Comparison of ENCODE assay signal across 8 cellular contexts in genomic region chr1:112395832-112396667, GRCh38. TPM values are rescaled to one million over a fixed set of nuclear protein-coding genes. Genes with fewer than 3 reads are reported as not detected.
A peak's percentile ranks its signal among the peaks of the same experiment; 100 is the strongest.
DNase-seq lines count a peak whose midpoint lies in the region; ATAC-seq and TF ChIP-seq lines count a peak whose summit lies in the region.

TSS of gene CTTNBP2NL (plus strand) at chr1:112396214. CDS start at chr1:112416166, 19,952 bp downstream.

- CTCF ChIA-PET in activated CD4-positive, alpha-beta T cell treated with anti-CD3 and anti-CD28 coated beads, Interleukin-2, amount 10 ng/mL, durations not matched to agents 7 days and 5 days (lab: Charles Lee), result interaction anchor here (1.4 kb wide), 1 partner anchor 319 kb away, joined by 4 read pairs; the partner anchor contains the start of gene PPM1J

- peak; percentile 94 for DNase-seq in AG10803 (ENCODE audit: low read depth)
- peak; percentile 97 for DNase-seq in NCI-H510A (lab: John Stamatoyannopoulos, UW)
- DNase-seq in activated CD4-positive, alpha-beta T cell treated with anti-CD3 and anti-CD28 coated beads, Interleukin-2, amount 10 ng/mL, durations not matched to agents 7 days and 5 days, result peak; percentile 86
- peak; percentile 97 for DNase-seq in dedifferentiated amniotic fluid mesenchymal stem cell (ENCODE audit: extremely low spot score)
- peak; percentile 97 for DNase-seq in left lobe of liver (ENCODE audit: low spot score)
- DNase-seq in stimulated activated CD4-positive, alpha-beta T cell treated with anti-CD3 and anti-CD28 coated beads, Interleukin-2, amount 100 ng/mL, for 24 hours, result peak; percentile 84 to 86

- peaks cover 16% of the 10 kb centered on the region for H3K27me3 Mint-ChIP-seq in activated CD4-positive, alpha-beta T cell treated with anti-CD3 and anti-CD28 coated beads, Interleukin-2, amount 10 ng/mL, durations not matched to agents 7 days and 5 days

- H3K4me1 Mint-ChIP-seq in activated CD4-positive, alpha-beta T cell treated with anti-CD3 and anti-CD28 coated beads, Interleukin-2, amount 10 ng/mL, durations not matched to agents 7 days and 5 days, result peaks cover 32% of the 10 kb centered on the region

- peak; percentile 48 for TF ChIP-seq POLR2A in GM19193 (IDR thresholded peaks at IDR 0.05; ENCODE audit: extremely low read depth, insufficient read depth, insufficient read length)

- peak; percentile 84 for ATAC-seq in HG03432 (IDR thresholded peaks at IDR 0.05; ENCODE audit: unreplicated experiment)
- peak; percentile 99 for ATAC-seq in left lobe of liver

- no peaks in the 10 kb centered on the region for H3K36me3 Mint-ChIP-seq in activated CD4-positive, alpha-beta T cell treated with anti-CD3 and anti-CD28 coated beads, Interleukin-2, amount 10 ng/mL, durations not matched to agents 7 days and 5 days (ENCODE audit: low read depth)

- no peaks in the 10 kb centered on the region for H3K9me3 Mint-ChIP-seq in activated CD4-positive, alpha-beta T cell treated with anti-CD3 and anti-CD28 coated beads, Interleukin-2, amount 10 ng/mL, durations not matched to agents 7 days and 5 days

- no peak for TF ChIP-seq CTCF in AG10803 (conservative IDR thresholded peaks at IDR 0.05; ENCODE audit: low read length)

- H3K27ac Mint-ChIP-seq in activated CD4-positive, alpha-beta T cell treated with anti-CD3 and anti-CD28 coated beads, Interleukin-2, amount 10 ng/mL, durations not matched to agents 7 days and 5 days, result peak within 1 kb of the TSS; percentile 60

- H3K4me3 ChIP-seq in AG10803 (ENCODE audit: low read length), result peak within 1 kb of the TSS; percentile 99

- H3K4me3 Mint-ChIP-seq in activated CD4-positive, alpha-beta T cell treated with anti-CD3 and anti-CD28 coated beads, Interleukin-2, amount 10 ng/mL, durations not matched to agents 7 days and 5 days, result peak within 1 kb of the TSS; percentile 91

- POLR2A ChIA-PET in activated CD4-positive, alpha-beta T cell treated with anti-CD3 and anti-CD28 coated beads, Interleukin-2, amount 10 ng/mL, durations not matched to agents 7 days and 5 days (lab: Charles Lee), result no interaction called here

RNA-seq across cellular contexts. Expression of gene CTTNBP2NL, which starts in this region (rescaled TPM):
- 1 to 10 TPM in 1 of 2 experiments, under 1 TPM in 1; 0.84 to 1.2 TPM for total RNA-seq in activated CD4-positive, alpha-beta T cell treated with anti-CD3 and anti-CD28 coated beads, Interleukin-2, amount 10 ng/mL, durations not matched to agents 7 days and 5 days
- 4.5 TPM for total RNA-seq in left lobe of liver

Comparison
In these comparisons a context has a peak if more than half of its experiments do, and no peak if none do; other contexts are left out.
1. Peak in every context shown above with its lines: DNase-seq, ATAC-seq and H3K4me3 ChIP-seq.